In genomic region chr1:8423702-8424538, GRCh38 we compare ENCODE assay signal across 8 cellular contexts.
DNase-seq lines count a peak whose midpoint lies in the region; ATAC-seq and TF ChIP-seq lines count a peak whose summit lies in the region.

No MANE protein-coding gene starts in this region.

- intact Hi-C loops in activated naive CD4-positive, alpha-beta T cell treated with anti-CD3 and anti-CD28 coated beads for 36 hours (cut with micrococcal nuclease): loop anchor here (1.0 to 5.0 kb wide), 6 partner anchors 15 to 453 kb away; partner anchors contain the start of gene ENO1
- intact Hi-C loops in ovary (cut with DNase I): no loop called here
- intact Hi-C loops in uterus (cut with DNase I; ENCODE audit: low total_unique reads): loop anchor here (10.0 kb wide), 1 partner anchor 49 kb away; no protein-coding TSS in a partner anchor

- TF ChIP-seq EP300 in ovary (IDR thresholded peaks at IDR 0.05): no peak

- DNase-seq in DMS114 treated with DMSO at 0.1 percent for 48 hours (lab: John Stamatoyannopoulos, UW; ENCODE audit: unreplicated experiment) (peak; percentile 45), SHP77 (lab: John Stamatoyannopoulos, UW) (peak; percentile 68 to 72), glomerular visceral epithelial cell (ENCODE audit: extremely low spot score) (peak; percentile 64), ovary (peak; percentile 46 to 68 (median 58)), uterus (peak; percentile 61 to 62), NOMO-1 treated with DMSO at 0.1 percent for 48 hours (lab: John Stamatoyannopoulos, UW; ENCODE audit: unreplicated experiment) (no peak)
- DNase-seq in activated naive CD4-positive, alpha-beta T cell treated with anti-CD3 and anti-CD28 coated beads for 36 hours: peak; percentile 62

- peak; percentile 20 for TF ChIP-seq POLR2A in ovary (IDR thresholded peaks at IDR 0.05)
- TF ChIP-seq POLR2A in uterus (IDR thresholded peaks at IDR 0.05): peak; percentile 52 to 64

- no peaks in the 10 kb centered on the region for H3K36me3 Mint-ChIP-seq in activated naive CD4-positive, alpha-beta T cell treated with anti-CD3 and anti-CD28 coated beads for 36 hours (ENCODE audit: low read depth)

- peak overlapping the region; percentile 97 for H3K27ac Mint-ChIP-seq in activated naive CD4-positive, alpha-beta T cell treated with anti-CD3 and anti-CD28 coated beads for 36 hours

- H3K4me3 ChIP-seq in ovary (peak overlapping the region; percentile 77), uterus (peak overlapping the region; percentile 85 to 98)

- H3K4me1 ChIP-seq in ovary (ENCODE audit: insufficient read depth): peaks cover 25% of the 10 kb centered on the region
- H3K4me1 ChIP-seq in uterus: peaks cover 0 to 10% of the 10 kb centered on the region in 2 donors

- TF ChIP-seq CTCF in ovary (IDR thresholded peaks at IDR 0.05) (peak in 1 of 3 donors; percentile 36), uterus (IDR thresholded peaks at IDR 0.05) (peak in 1 of 4 experiments; percentile 29)

- peak overlapping the region; percentile 85 for H3K4me3 Mint-ChIP-seq in activated naive CD4-positive, alpha-beta T cell treated with anti-CD3 and anti-CD28 coated beads for 36 hours

- H3K27me3 ChIP-seq in ovary (no peaks in the 10 kb centered on the region), uterus (no peaks in the 10 kb centered on the region)

- no peaks in the 10 kb centered on the region for H3K9me3 ChIP-seq in ovary
- no peaks in the 10 kb centered on the region for H3K9me3 ChIP-seq in uterus

- H3K27ac ChIP-seq in ovary (peak overlapping the region; percentile 92 to 96), uterus (peak overlapping the region; percentile 99 to 100)

- H3K27me3 Mint-ChIP-seq in activated naive CD4-positive, alpha-beta T cell treated with anti-CD3 and anti-CD28 coated beads for 36 hours (ENCODE audit: low read depth): no peaks in the 10 kb centered on the region

- peak; percentile 32 for ATAC-seq in HG03354 (IDR thresholded peaks at IDR 0.05; ENCODE audit: poor library complexity, severe bottlenecking, unreplicated experiment)

- H3K36me3 ChIP-seq in ovary (no peaks in the 10 kb centered on the region), uterus (no peaks in the 10 kb centered on the region)

- no peaks in the 10 kb centered on the region for H3K9me3 Mint-ChIP-seq in activated naive CD4-positive, alpha-beta T cell treated with anti-CD3 and anti-CD28 coated beads for 36 hours

- CTCF ChIA-PET in activated naive CD4-positive, alpha-beta T cell treated with anti-CD3 and anti-CD28 coated beads for 36 hours (lab: Charles Lee): interaction anchor here (0.9 to 4.5 kb wide), 3 partner anchors 14 to 303 kb away, joined by 3 to 39 read pairs (median 4); no protein-coding TSS in a partner anchor

- H3K4me1 Mint-ChIP-seq in activated naive CD4-positive, alpha-beta T cell treated with anti-CD3 and anti-CD28 coated beads for 36 hours (ENCODE audit: low read depth): peaks cover 39% of the 10 kb centered on the region

- WGBS in ovary, 3 donors: 0 to 1% (median 1%) methylated on average over 40 to 78 of the region's 78 CpGs

Comparison
In these comparisons a context has a peak if more than half of its experiments do, and no peak if none do; other contexts are left out.
1. intact Hi-C loops: an anchor here in activated naive CD4-positive, alpha-beta T cell treated with anti-CD3 and anti-CD28 coated beads for 36 hours (1.0 to 5.0 kb wide) and uterus (10.0 kb wide); none called in ovary.